Comparison of ENCODE assay signal across 3 cellular contexts in genomic region chr1:229378035-229378434, GRCh38. TPM values are rescaled to one million over a fixed set of nuclear protein-coding genes. Genes with fewer than 3 reads are reported as not detected.
"Had no signal": no experiment of that assay in that cellular context is flagged by ENCODE, and none has a peak within 500 bp of the region (broad histone marks: within the 10 kb centered on the region; RNA-seq: fewer than 3 reads in every experiment).

No MANE protein-coding gene starts in this region.

RNA-seq across cellular contexts. Expression of gene ACTA1, which starts 55.9 kb away (rescaled TPM):
- total RNA-seq: HT1080, IMR-90 had no signal
- polyA plus RNA-seq: IgD-negative memory B cell, IMR-90 had no signal
